Comparison of ENCODE assay signal across 19 cellular contexts in the genomic region with DNA sequence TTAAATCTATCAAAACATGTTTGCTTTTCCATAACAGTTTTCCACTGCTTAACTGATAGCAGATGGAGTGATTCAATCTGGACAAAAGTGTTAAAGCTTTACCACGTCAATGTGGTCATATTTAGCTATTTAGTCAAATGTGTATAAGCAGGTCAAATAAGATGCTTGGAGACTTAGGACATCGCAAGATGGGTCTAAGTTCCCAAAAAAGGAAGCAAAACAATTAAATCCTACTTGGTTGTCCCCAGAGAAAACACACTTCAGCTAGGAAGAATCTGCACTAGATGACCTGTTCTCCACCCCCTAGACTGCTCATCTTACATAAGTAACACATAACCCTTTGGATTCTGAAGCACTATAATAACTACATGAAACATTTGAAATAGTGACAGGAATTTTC. TPM values are rescaled to one million over a fixed set of nuclear protein-coding genes. Genes with fewer than 3 reads are reported as not detected.
DNase-seq lines count a peak whose midpoint lies in the region; ATAC-seq and TF ChIP-seq lines count a peak whose summit lies in the region.
"Had no signal": no experiment of that assay in that cellular context is flagged by ENCODE, and none has a peak within 500 bp of the region (broad histone marks: within the 10 kb centered on the region; RNA-seq: fewer than 3 reads in every experiment).

No MANE protein-coding gene starts in this region.

- peak overlapping the region; percentile 55 for H3K4me2 ChIP-seq in osteoblast (ENCODE audit: insufficient read depth, low read length)

- ATAC-seq in HG02981 (IDR thresholded peaks at IDR 0.05; ENCODE audit: unreplicated experiment) = no peak
- ATAC-seq: natural killer cell treated with Interleukin-12 subunit alpha and Interleukin-12 subunit beta and Interleukin-15 and Interleukin-18, amount 100 ng/mL, for 72 hours had no signal

- peak overlapping the region; percentile 18 for H3K4me3 ChIP-seq in osteoblast (ENCODE audit: insufficient read depth, low read length)
- H3K4me3 ChIP-seq: MG63, prostate gland, SJSA1, spleen had no signal

- H3K27me3 ChIP-seq in osteoblast (ENCODE audit: insufficient read depth, low read length) = no peaks in the 10 kb centered on the region
- H3K27me3 ChIP-seq: MG63, SJSA1, spleen had no signal

- peaks cover 4% of the 10 kb centered on the region for H3K79me2 ChIP-seq in osteoblast (ENCODE audit: insufficient read depth, low read length)

- H3K4me1 ChIP-seq in osteoblast (ENCODE audit: insufficient read depth, low read length) = peaks cover 49% of the 10 kb centered on the region
- H3K4me1 ChIP-seq: prostate gland, spleen had no signal

- no peaks in the 10 kb centered on the region for H4K20me1 ChIP-seq in osteoblast (ENCODE audit: insufficient read depth, low read length)

- H3K27ac ChIP-seq in osteoblast (ENCODE audit: low read depth, low read length) = peak overlapping the region; percentile 82
- H3K27ac ChIP-seq: prostate gland, SJSA1, spleen, WERI-Rb-1 had no signal

- DNase-seq in AG08395 (ENCODE audit: low spot score) (peak; percentile 71), HCEC 1CT (peak; percentile 76), dedifferentiated amniotic fluid mesenchymal stem cell (ENCODE audit: extremely low spot score) (peak; percentile 38), osteoblast (ENCODE audit: insufficient read length, low spot score, missing footprints) (peak; percentile 64), NCI-H2107 treated with DMSO at 0.1 percent for 48 hours (lab: John Stamatoyannopoulos, UW; ENCODE audit: unreplicated experiment) (no peak), Ammon's horn (ENCODE audit: low spot score) (no peak), NCI-H1694 treated with DMSO at 0.1 percent for 48 hours (lab: John Stamatoyannopoulos, UW) (no peak)
- DNase-seq: ACHN; activated CD4-positive, alpha-beta memory T cell treated with anti-CD3 and anti-CD28 coated beads for 36 hours; activated T-cell treated with anti-CD3 and anti-CD28 coated beads for 4 hours; MG63; NCI-H226; spleen; stimulated activated CD8-positive, alpha-beta memory T cell treated with anti-CD3 and anti-CD28 coated beads, Interleukin-4, amount 100 ng/mL, for 48 hours; WERI-Rb-1 had no signal

- H3K36me3 ChIP-seq in osteoblast (ENCODE audit: insufficient read depth, low read length) = peaks cover 35% of the 10 kb centered on the region
- H3K36me3 ChIP-seq: prostate gland, spleen, WERI-Rb-1 had no signal

- H2AFZ ChIP-seq in osteoblast (ENCODE audit: low read length) = no peak overlapping the region

- H3K9me3 ChIP-seq in osteoblast (ENCODE audit: low read depth, low read length) = no peaks in the 10 kb centered on the region
- H3K9me3 ChIP-seq: MG63, prostate gland, SJSA1, spleen had no signal

- TF ChIP-seq CTCF in osteoblast (IDR thresholded peaks at IDR 0.05; ENCODE audit: extremely low read depth, low read depth, low read length) = no peak

RNA-seq across cellular contexts. Expression of gene VGLL3, which starts 52.2 kb away (rescaled TPM):
- total RNA-seq in osteoblast = 198 and 242 TPM in 2 replicates
- total RNA-seq: activated CD4-positive, alpha-beta memory T cell treated with anti-CD3 and anti-CD28 coated beads for 36 hours; natural killer cell treated with Interleukin-12 subunit alpha and Interleukin-12 subunit beta and Interleukin-15 and Interleukin-18, amount 100 ng/mL, for 72 hours had no signal

Comparison
In these comparisons a context has a peak if more than half of its experiments do, and no peak if none do; other contexts are left out.
1. DNase-seq: peak in AG08395 (single experiment), HCEC 1CT (single experiment), dedifferentiated amniotic fluid mesenchymal stem cell (single experiment) and osteoblast (single experiment); none in NCI-H2107 treated with DMSO at 0.1 percent for 48 hours (single experiment), Ammon's horn (single experiment) and NCI-H1694 treated with DMSO at 0.1 percent for 48 hours (single experiment).